Comparison of ENCODE assay signal across 14 cellular contexts in genomic region chr11:892106-892505, GRCh38. TPM values are rescaled to one million over a fixed set of nuclear protein-coding genes. Genes with fewer than 3 reads are reported as not detected.
A peak's percentile ranks its signal among the peaks of the same experiment; 100 is the strongest.
DNase-seq lines count a peak whose midpoint lies in the region; ATAC-seq and TF ChIP-seq lines count a peak whose summit lies in the region.
"Had no signal": no experiment of that assay in that cellular context is flagged by ENCODE, and none has a peak within 500 bp of the region (broad histone marks: within the 10 kb centered on the region; RNA-seq: fewer than 3 reads in every experiment).

No MANE protein-coding gene starts in this region.

- H3K27ac ChIP-seq in SK-N-SH (ENCODE audit: low read depth in 2 of 2, low read length in 1 of 2) = no peak overlapping the region
- H3K27ac ChIP-seq: pancreas, tibial artery had no signal

- no peaks in the 10 kb centered on the region for H3K9me3 Mint-ChIP-seq in activated naive CD8-positive, alpha-beta T cell treated with anti-CD3 and anti-CD28 coated beads, Interleukin-2, amount 50 U/mL, for 24 hours
- no peaks in the 10 kb centered on the region for H3K9me3 Mint-ChIP-seq in stimulated activated effector memory CD8-positive, alpha-beta T cell treated with anti-CD3 and anti-CD28 coated beads, Interleukin-12 subunit alpha, Interleukin-12 subunit beta, amount 100 ng/mL, for 72 hours
- H3K9me3 Mint-ChIP-seq: activated naive CD4-positive, alpha-beta T cell treated with anti-CD3 and anti-CD28 coated beads, Interleukin-2, amount 10 ng/mL, durations not matched to agents 7 days and 5 days; IgD-negative memory B cell had no signal

- H2AFZ ChIP-seq in SK-N-SH (ENCODE audit: low read depth) = no peak overlapping the region

- no peaks in the 10 kb centered on the region for H3K9me2 ChIP-seq in SK-N-SH

- ATAC-seq in GM21360 (IDR thresholded peaks at IDR 0.05; ENCODE audit: unreplicated experiment) = no peak
- no peak for ATAC-seq in activated naive CD8-positive, alpha-beta T cell treated with anti-CD3 and anti-CD28 coated beads, Interleukin-2, amount 50 U/mL, for 24 hours
- no peak for ATAC-seq in stimulated activated effector memory CD8-positive, alpha-beta T cell treated with anti-CD3 and anti-CD28 coated beads, Interleukin-12 subunit alpha, Interleukin-12 subunit beta, amount 100 ng/mL, for 72 hours
- ATAC-seq: esophagus mucosa, pancreas had no signal

- H3K4me3 Mint-ChIP-seq in activated naive CD8-positive, alpha-beta T cell treated with anti-CD3 and anti-CD28 coated beads, Interleukin-2, amount 50 U/mL, for 24 hours = no peak overlapping the region
- no peak overlapping the region for H3K4me3 Mint-ChIP-seq in stimulated activated effector memory CD8-positive, alpha-beta T cell treated with anti-CD3 and anti-CD28 coated beads, Interleukin-12 subunit alpha, Interleukin-12 subunit beta, amount 100 ng/mL, for 72 hours
- H3K4me3 Mint-ChIP-seq: activated naive CD4-positive, alpha-beta T cell treated with anti-CD3 and anti-CD28 coated beads, Interleukin-2, amount 10 ng/mL, durations not matched to agents 7 days and 5 days; IgD-negative memory B cell had no signal

- no peaks in the 10 kb centered on the region for H3K79me2 ChIP-seq in SK-N-SH (ENCODE audit: insufficient read depth)

- no peak overlapping the region for H3K27ac Mint-ChIP-seq in activated naive CD8-positive, alpha-beta T cell treated with anti-CD3 and anti-CD28 coated beads, Interleukin-2, amount 50 U/mL, for 24 hours
- no peak overlapping the region for H3K27ac Mint-ChIP-seq in stimulated activated effector memory CD8-positive, alpha-beta T cell treated with anti-CD3 and anti-CD28 coated beads, Interleukin-12 subunit alpha, Interleukin-12 subunit beta, amount 100 ng/mL, for 72 hours
- H3K27ac Mint-ChIP-seq: activated naive CD4-positive, alpha-beta T cell treated with anti-CD3 and anti-CD28 coated beads, Interleukin-2, amount 10 ng/mL, durations not matched to agents 7 days and 5 days; IgD-negative memory B cell had no signal

- no peaks in the 10 kb centered on the region for H4K20me1 ChIP-seq in SK-N-SH (ENCODE audit: insufficient read depth)

- peaks cover 0 to 9% of the 10 kb centered on the region in 2 experiments for H3K36me3 ChIP-seq in SK-N-SH (replicated peaks in 1 of 2; ENCODE audit: control insufficient read depth in 1 of 2, insufficient read depth in 2 of 2, low read length in 1 of 2)
- H3K36me3 ChIP-seq: pancreas had no signal

- no peaks in the 10 kb centered on the region for H3K27me3 ChIP-seq in SK-N-SH (ENCODE audit: insufficient read depth)
- H3K27me3 ChIP-seq: pancreas, tibial artery had no signal

- no peak overlapping the region for H3K4me3 ChIP-seq in SK-N-SH (ENCODE audit: low read depth in 2 of 2, low read length in 1 of 2)
- H3K4me3 ChIP-seq: pancreas, tibial artery had no signal

- CTCF ChIA-PET in SK-N-SH (lab: Yijun Ruan, JAX) = interaction anchor here (1.0 to 2.6 kb wide), 4 partner anchors 26 to 159 kb away, joined by 4 to 17 read pairs (median 4); partner anchors contain the start of gene CD151

- H3K9ac ChIP-seq in SK-N-SH = no peak overlapping the region

- TF ChIP-seq CTCF in GM12872 (IDR thresholded peaks at IDR 0.05; ENCODE audit: insufficient read depth, low read depth, low read length) = 0 out of 3 replicates have a peak, but pooled peaks have one; percentile 2
- no peak for TF ChIP-seq CTCF in SK-N-SH (IDR thresholded peaks at IDR 0.05)

- H3K9me3 ChIP-seq in SK-N-SH = no peaks in the 10 kb centered on the region
- H3K9me3 ChIP-seq: pancreas, tibial artery had no signal

- peaks cover 7% of the 10 kb centered on the region for H3K36me3 Mint-ChIP-seq in activated naive CD8-positive, alpha-beta T cell treated with anti-CD3 and anti-CD28 coated beads, Interleukin-2, amount 50 U/mL, for 24 hours (ENCODE audit: low read depth)
- H3K36me3 Mint-ChIP-seq in stimulated activated effector memory CD8-positive, alpha-beta T cell treated with anti-CD3 and anti-CD28 coated beads, Interleukin-12 subunit alpha, Interleukin-12 subunit beta, amount 100 ng/mL, for 72 hours = no peaks in the 10 kb centered on the region
- H3K36me3 Mint-ChIP-seq: activated naive CD4-positive, alpha-beta T cell treated with anti-CD3 and anti-CD28 coated beads, Interleukin-2, amount 10 ng/mL, durations not matched to agents 7 days and 5 days had no signal

- no peak for TF ChIP-seq EP300 in SK-N-SH (IDR thresholded peaks at IDR 0.05; ENCODE audit: borderline replicate concordance in 1 of 2, low read depth in 1 of 2, low read length in 1 of 2)

- POLR2A ChIA-PET in SK-N-SH (lab: Yijun Ruan, JAX) = interaction anchor here (0.6 to 1.1 kb wide), 3 partner anchors 11 to 15 kb away, joined by 3 to 5 read pairs (median 4); no protein-coding TSS in a partner anchor

- no peak overlapping the region for H3K4me2 ChIP-seq in SK-N-SH

- no peaks in the 10 kb centered on the region for H3K27me3 Mint-ChIP-seq in activated naive CD8-positive, alpha-beta T cell treated with anti-CD3 and anti-CD28 coated beads, Interleukin-2, amount 50 U/mL, for 24 hours
- H3K27me3 Mint-ChIP-seq: activated naive CD4-positive, alpha-beta T cell treated with anti-CD3 and anti-CD28 coated beads, Interleukin-2, amount 10 ng/mL, durations not matched to agents 7 days and 5 days; IgD-negative memory B cell had no signal

- H3K4me1 ChIP-seq in SK-N-SH (ENCODE audit: control insufficient read depth in 1 of 2, insufficient read depth in 2 of 2, low read depth in 1 of 2, low read length in 1 of 2) = peaks cover 0 to 24% of the 10 kb centered on the region in 2 experiments; a peak in 1 of 4 replicates
- H3K4me1 ChIP-seq: pancreas, tibial artery had no signal

- peak; percentile 45 for TF ChIP-seq RAD21 in SK-N-SH (IDR thresholded peaks at IDR 0.05; ENCODE audit: low read length)

- WGBS in SK-N-SH (ENCODE audit: low lambda C conversion rate) = 89% methylated on average over 11 of the region's 11 CpGs

- no peaks in the 10 kb centered on the region for H3K4me1 Mint-ChIP-seq in activated naive CD8-positive, alpha-beta T cell treated with anti-CD3 and anti-CD28 coated beads, Interleukin-2, amount 50 U/mL, for 24 hours
- peaks cover 6% of the 10 kb centered on the region for H3K4me1 Mint-ChIP-seq in stimulated activated effector memory CD8-positive, alpha-beta T cell treated with anti-CD3 and anti-CD28 coated beads, Interleukin-12 subunit alpha, Interleukin-12 subunit beta, amount 100 ng/mL, for 72 hours
- H3K4me1 Mint-ChIP-seq: activated naive CD4-positive, alpha-beta T cell treated with anti-CD3 and anti-CD28 coated beads, Interleukin-2, amount 10 ng/mL, durations not matched to agents 7 days and 5 days had no signal

- peak; percentile 79 for DNase-seq in SK-N-SH
- DNase-seq in left kidney (ENCODE audit: low read depth, low spot score) = peak; percentile 32
- no peak for DNase-seq in activated naive CD8-positive, alpha-beta T cell treated with anti-CD3 and anti-CD28 coated beads, Interleukin-2, amount 50 U/mL, for 24 hours
- no peak for DNase-seq in stimulated activated effector memory CD8-positive, alpha-beta T cell treated with anti-CD3 and anti-CD28 coated beads, Interleukin-12 subunit alpha, Interleukin-12 subunit beta, amount 100 ng/mL, for 72 hours (ENCODE audit: low spot score in 2 of 2)
- DNase-seq: activated naive CD4-positive, alpha-beta T cell treated with anti-CD3 and anti-CD28 coated beads, Interleukin-2, amount 10 ng/mL, durations not matched to agents 7 days and 5 days; NCI-H1436; NCI-H748 treated with DMSO at 0.1 percent for 48 hours; pancreas; stimulated activated CD4-positive, alpha-beta T cell treated with anti-CD3 and anti-CD28 coated beads, Interleukin-12 subunit alpha, Interleukin-12 subunit beta, amount 100 ng/mL, for 4 hours; tibial artery had no signal

- no peaks in the 10 kb centered on the region for H3F3A ChIP-seq in SK-N-SH (replicated peaks; ENCODE audit: insufficient read depth)

TF ChIP-seq in SK-N-SH, 30 proteins besides CTCF, POLR2A, EP300 and RAD21 (continues in another document):
- TF ChIP-seq GABPA (IDR thresholded peaks at IDR 0.05; ENCODE audit: low read depth) = no peak
- TF ChIP-seq, protein P1, sequence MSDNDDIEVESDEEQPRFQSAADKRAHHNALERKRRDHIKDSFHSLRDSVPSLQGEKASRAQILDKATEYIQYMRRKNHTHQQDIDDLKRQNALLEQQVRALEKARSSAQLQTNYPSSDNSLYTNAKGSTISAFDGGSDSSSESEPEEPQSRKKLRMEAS (IDR thresholded peaks at IDR 0.05; ENCODE audit: low read depth) = no peak
- TF ChIP-seq TCF12 (IDR thresholded peaks at IDR 0.05) = no peak
- TF ChIP-seq FOXM1 (IDR thresholded peaks at IDR 0.05; ENCODE audit: low read depth) = no peak
- TF ChIP-seq FOXJ3 (CRISPR knock-in tag; IDR thresholded peaks at IDR 0.05) = no peak
- TF ChIP-seq MXI1 (IDR thresholded peaks at IDR 0.05; ENCODE audit: low read depth, low read length) = no peak
- TF ChIP-seq, protein P2, sequence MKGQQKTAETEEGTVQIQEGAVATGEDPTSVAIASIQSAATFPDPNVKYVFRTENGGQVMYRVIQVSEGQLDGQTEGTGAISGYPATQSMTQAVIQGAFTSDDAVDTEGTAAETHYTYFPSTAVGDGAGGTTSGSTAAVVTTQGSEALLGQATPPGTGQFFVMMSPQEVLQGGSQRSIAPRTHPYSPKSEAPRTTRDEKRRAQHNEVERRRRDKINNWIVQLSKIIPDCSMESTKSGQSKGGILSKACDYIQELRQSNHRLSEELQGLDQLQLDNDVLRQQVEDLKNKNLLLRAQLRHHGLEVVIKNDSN (IDR thresholded peaks at IDR 0.05; ENCODE audit: borderline replicate concordance, low read depth) = no peak
- no peak for TF ChIP-seq RCOR1 (IDR thresholded peaks at IDR 0.05; ENCODE audit: low read length)
- TF ChIP-seq NRF1 (IDR thresholded peaks at IDR 0.05; ENCODE audit: low read depth, low read length) = no peak
- TF ChIP-seq JUND (IDR thresholded peaks at IDR 0.05) = no peak
- no peak for TF ChIP-seq RFX5 (IDR thresholded peaks at IDR 0.05; ENCODE audit: low read length)
- TF ChIP-seq EZH2phosphoT487 (IDR thresholded peaks at IDR 0.05; ENCODE audit: borderline replicate concordance, low read depth) = no peak

RNA-seq across cellular contexts. Expression of gene CHID1, which starts 18.5 kb away (rescaled TPM):
- polyA plus RNA-seq in SK-N-SH (2012; rRNA removed) = 194 and 231 TPM in 2 replicates
- polyA plus RNA-seq in SK-N-SH (2012; cell fraction: cytosol; rRNA removed) = 153 and 192 TPM in 2 replicates
- polyA plus RNA-seq in SK-N-SH (2012; cell fraction: nucleus; rRNA removed) = 123 and 143 TPM in 2 replicates

RNA-seq across cellular contexts. Expression of gene AP2A2, which starts 33.6 kb away (rescaled TPM):
- 36.3 and 42.7 TPM in 2 replicates for polyA plus RNA-seq in SK-N-SH (2012; rRNA removed)
- 23.0 and 30.2 TPM in 2 replicates for polyA plus RNA-seq in SK-N-SH (2012; cell fraction: cytosol; rRNA removed)
- 111 and 144 TPM in 2 replicates for polyA plus RNA-seq in SK-N-SH (2012; cell fraction: nucleus; rRNA removed)

RNA-seq across cellular contexts. Expression of gene TSPAN4, which starts 49.5 kb away (rescaled TPM):
- polyA plus RNA-seq in SK-N-SH (2012; rRNA removed) = 201 and 226 TPM in 2 replicates
- 66.1 and 128 TPM in 2 replicates for polyA plus RNA-seq in SK-N-SH (2012; cell fraction: cytosol; rRNA removed)
- 521 and 832 TPM in 2 replicates for polyA plus RNA-seq in SK-N-SH (2012; cell fraction: nucleus; rRNA removed)

RNA-seq across cellular contexts. Expression of gene POLR2L, which starts 49.8 kb away (rescaled TPM):
- polyA plus RNA-seq in SK-N-SH (2012; rRNA removed) = 287 and 540 TPM in 2 replicates
- polyA plus RNA-seq in SK-N-SH (2012; cell fraction: cytosol; rRNA removed) = 228 and 230 TPM in 2 replicates
- polyA plus RNA-seq in SK-N-SH (2012; cell fraction: nucleus; rRNA removed) = 123 and 341 TPM in 2 replicates

RNA-seq across cellular contexts. Expression of gene CD151, which starts 59.4 kb away (rescaled TPM):
- polyA plus RNA-seq in SK-N-SH (2012; rRNA removed) = 922 and 1,149 TPM in 2 replicates
- polyA plus RNA-seq in SK-N-SH (2012; cell fraction: cytosol; rRNA removed) = 364 and 668 TPM in 2 replicates
- 1,027 and 1,059 TPM in 2 replicates for polyA plus RNA-seq in SK-N-SH (2012; cell fraction: nucleus; rRNA removed)

Comparison
In these comparisons a context has a peak if more than half of its experiments do, and no peak if none do; other contexts are left out.
1. DNase-seq: peak in SK-N-SH (single experiment) and left kidney (single experiment); none in activated naive CD8-positive, alpha-beta T cell treated with anti-CD3 and anti-CD28 coated beads, Interleukin-2, amount 50 U/mL, for 24 hours (single experiment) and stimulated activated effector memory CD8-positive, alpha-beta T cell treated with anti-CD3 and anti-CD28 coated beads, Interleukin-12 subunit alpha, Interleukin-12 subunit beta, amount 100 ng/mL, for 72 hours (0 of 2).